In the genomic region with DNA sequence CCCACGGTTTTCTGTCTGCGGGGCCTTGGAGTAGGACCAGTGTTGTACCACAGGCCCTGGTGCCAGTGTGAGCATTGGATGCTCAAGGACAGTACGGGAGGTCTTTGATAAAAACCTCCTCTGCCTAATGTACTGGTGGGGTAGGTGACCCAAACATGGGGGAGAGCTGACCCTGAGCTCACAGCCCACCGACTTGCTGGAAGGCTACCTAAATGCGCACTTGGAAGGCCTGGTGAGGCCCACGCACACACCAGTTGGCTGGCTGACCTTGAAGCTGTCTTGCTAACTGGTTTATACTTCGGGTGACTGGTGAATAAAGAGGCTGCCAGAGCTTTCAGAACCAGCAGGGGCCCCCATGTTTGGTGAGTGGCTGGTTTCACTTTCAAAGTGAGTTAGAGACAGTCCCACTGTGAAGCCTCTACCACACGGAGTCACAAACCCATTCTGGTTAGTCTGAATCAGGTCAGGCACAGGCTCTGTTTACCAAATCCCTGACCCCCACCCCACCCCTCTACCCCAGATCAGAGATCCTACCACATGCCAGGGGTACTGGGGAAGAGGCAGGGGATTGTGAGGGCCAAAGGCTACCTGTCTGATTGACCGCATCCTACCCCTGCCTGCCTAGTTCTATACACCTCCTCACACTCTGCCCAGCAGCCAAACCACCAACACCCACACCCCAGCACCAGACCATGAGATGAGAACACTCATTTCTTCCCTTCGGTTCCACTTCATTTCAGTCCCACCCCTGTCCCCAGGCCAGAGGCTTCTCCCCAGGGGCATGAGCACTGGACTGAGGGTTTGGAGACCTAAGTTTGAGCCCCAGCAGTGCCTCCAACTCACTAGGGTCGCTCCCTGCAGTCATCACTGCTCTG, we compare ENCODE assay signal across 8 cellular contexts. TPM values are rescaled to one million over a fixed set of nuclear protein-coding genes. Genes with fewer than 3 reads are reported as not detected.
DNase-seq lines count a peak whose midpoint lies in the region; ATAC-seq and TF ChIP-seq lines count a peak whose summit lies in the region.

No MANE protein-coding gene starts in this region.

- H3K4me1 Mint-ChIP-seq in activated CD8-positive, alpha-beta T cell treated with anti-CD3 and anti-CD28 coated beads for 36 hours (ENCODE audit: low read depth), result peaks cover 88% of the 10 kb centered on the region
- H3K4me1 Mint-ChIP-seq in natural killer cell treated with Interleukin-12 subunit alpha and Interleukin-12 subunit beta and Interleukin-15 and Interleukin-18, amount 100 ng/mL, for 72 hours (ENCODE audit: low read depth in 2 of 2), result peaks cover 86 to 92% of the 10 kb centered on the region in 2 donors

- peaks cover 1% of the 10 kb centered on the region for H3K36me3 Mint-ChIP-seq in activated CD8-positive, alpha-beta T cell treated with anti-CD3 and anti-CD28 coated beads for 36 hours (ENCODE audit: low read depth)
- H3K36me3 Mint-ChIP-seq in natural killer cell treated with Interleukin-12 subunit alpha and Interleukin-12 subunit beta and Interleukin-15 and Interleukin-18, amount 100 ng/mL, for 72 hours, result no peaks in the 10 kb centered on the region

- POLR2A ChIA-PET in activated CD8-positive, alpha-beta T cell treated with anti-CD3 and anti-CD28 coated beads for 36 hours (lab: Charles Lee), result interaction anchor here (0.6 to 8.1 kb wide), 27 partner anchors 10 to 302 kb away, joined by 3 to 122 read pairs (median 4); a partner anchor contains a TSS

- no peak overlapping the region for H3K27ac ChIP-seq in caudate nucleus (ENCODE audit: low read depth, low read length)

- CTCF ChIA-PET in activated CD8-positive, alpha-beta T cell treated with anti-CD3 and anti-CD28 coated beads for 36 hours (lab: Charles Lee), result interaction anchor here (0.8 to 8.8 kb wide), 19 partner anchors 12 to 120 kb away, joined by 3 to 119 read pairs (median 4); a partner anchor contains a TSS

- intact Hi-C loops in activated CD8-positive, alpha-beta T cell treated with anti-CD3 and anti-CD28 coated beads for 36 hours (cut with micrococcal nuclease), result no loop called here
- intact Hi-C loops in lower leg skin (cut with DNase I; ENCODE audit: low total_unique reads), result no loop called here

- peak overlapping the region; percentile 84 for H3K27ac Mint-ChIP-seq in activated CD8-positive, alpha-beta T cell treated with anti-CD3 and anti-CD28 coated beads for 36 hours
- peak overlapping the region; percentile 87 to 96 for H3K27ac Mint-ChIP-seq in natural killer cell treated with Interleukin-12 subunit alpha and Interleukin-12 subunit beta and Interleukin-15 and Interleukin-18, amount 100 ng/mL, for 72 hours

- no peak for TF ChIP-seq POLR2A in lower leg skin (IDR thresholded peaks at IDR 0.05)

- no peaks in the 10 kb centered on the region for H3K27me3 Mint-ChIP-seq in activated CD8-positive, alpha-beta T cell treated with anti-CD3 and anti-CD28 coated beads for 36 hours
- H3K27me3 Mint-ChIP-seq in natural killer cell treated with Interleukin-12 subunit alpha and Interleukin-12 subunit beta and Interleukin-15 and Interleukin-18, amount 100 ng/mL, for 72 hours, result no peaks in the 10 kb centered on the region

- DNase-seq in activated CD8-positive, alpha-beta T cell treated with anti-CD3 and anti-CD28 coated beads for 36 hours, result peak; percentile 93
- peak; percentile 95 for DNase-seq in natural killer cell treated with Interleukin-12 subunit alpha and Interleukin-12 subunit beta and Interleukin-15 and Interleukin-18, amount 100 ng/mL, for 72 hours (ENCODE audit: low spot score)
- DNase-seq in lower leg skin (ENCODE audit: low spot score in 2 of 2) (no peak), caudate nucleus (lab: John Stamatoyannopoulos, UW) (no peak), NCI-H524 (lab: John Stamatoyannopoulos, UW) (no peak)

- no peak for TF ChIP-seq CTCF in activated CD8-positive, alpha-beta T cell treated with anti-CD3 and anti-CD28 coated beads for 36 hours (IDR thresholded peaks at IDR 0.05)
- no peak for TF ChIP-seq CTCF in lower leg skin (IDR thresholded peaks at IDR 0.05)

- 79 to 86% methylated on average over 11 of the region's 11 CpGs for WGBS in lower leg skin, 2 donors

- H3K4me3 Mint-ChIP-seq in activated CD8-positive, alpha-beta T cell treated with anti-CD3 and anti-CD28 coated beads for 36 hours, result peak overlapping the region; percentile 31
- peak overlapping the region; percentile 77 for H3K4me3 Mint-ChIP-seq in natural killer cell treated with Interleukin-12 subunit alpha and Interleukin-12 subunit beta and Interleukin-15 and Interleukin-18, amount 100 ng/mL, for 72 hours

- ATAC-seq in GM18907 (IDR thresholded peaks at IDR 0.05; ENCODE audit: unreplicated experiment) (peak; percentile 54), HG03066 (IDR thresholded peaks at IDR 0.05; ENCODE audit: low read depth, unreplicated experiment) (peak; percentile 55), HG03025 (IDR thresholded peaks at IDR 0.05; ENCODE audit: low FRiP score, unreplicated experiment) (no peak)
- ATAC-seq in activated CD8-positive, alpha-beta T cell treated with anti-CD3 and anti-CD28 coated beads for 36 hours, result peak; percentile 68
- peak; percentile 81 to 86 for ATAC-seq in natural killer cell treated with Interleukin-12 subunit alpha and Interleukin-12 subunit beta and Interleukin-15 and Interleukin-18, amount 100 ng/mL, for 72 hours

- H3K4me3 ChIP-seq in lower leg skin (ENCODE audit: low read depth, poor library complexity, severe bottlenecking), result no peak overlapping the region

- H3K9me3 Mint-ChIP-seq in activated CD8-positive, alpha-beta T cell treated with anti-CD3 and anti-CD28 coated beads for 36 hours, result peaks cover 5% of the 10 kb centered on the region
- no peaks in the 10 kb centered on the region for H3K9me3 Mint-ChIP-seq in natural killer cell treated with Interleukin-12 subunit alpha and Interleukin-12 subunit beta and Interleukin-15 and Interleukin-18, amount 100 ng/mL, for 72 hours

RNA-seq across cellular contexts. Expression of a gene that starts 12.7 kb away (rescaled TPM):
- total RNA-seq in activated CD8-positive, alpha-beta T cell treated with anti-CD3 and anti-CD28 coated beads for 36 hours, result 100 to 1,000 TPM; 263 to 268 TPM
- 100 to 1,000 TPM; 508 to 635 TPM for total RNA-seq in natural killer cell treated with Interleukin-12 subunit alpha and Interleukin-12 subunit beta and Interleukin-15 and Interleukin-18, amount 100 ng/mL, for 72 hours
- 10 to 100 TPM in 1 of 4 donors, 1 to 10 TPM in 3; 6.1 to 15.9 (median 8.8) TPM for total RNA-seq in lower leg skin

RNA-seq across cellular contexts. Expression of a gene that starts 25.6 kb away (rescaled TPM):
- 1 to 10 TPM; 6.4 TPM for total RNA-seq in activated CD8-positive, alpha-beta T cell treated with anti-CD3 and anti-CD28 coated beads for 36 hours
- total RNA-seq in natural killer cell treated with Interleukin-12 subunit alpha and Interleukin-12 subunit beta and Interleukin-15 and Interleukin-18, amount 100 ng/mL, for 72 hours, result 1 to 10 TPM; 1.3 to 3.9 TPM
- 1 to 10 TPM in 3 of 4 donors, under 1 TPM in 1; 0.81 to 8.9 (median 2.1) TPM for total RNA-seq in lower leg skin

RNA-seq across cellular contexts. Expression of a gene that starts 49.8 kb away (rescaled TPM):
- total RNA-seq in activated CD8-positive, alpha-beta T cell treated with anti-CD3 and anti-CD28 coated beads for 36 hours, result 1 to 10 TPM; 7.9 to 8.5 TPM
- under 1 TPM; 0.11 to 0.29 TPM for total RNA-seq in natural killer cell treated with Interleukin-12 subunit alpha and Interleukin-12 subunit beta and Interleukin-15 and Interleukin-18, amount 100 ng/mL, for 72 hours
- not detected for total RNA-seq in lower leg skin

RNA-seq across cellular contexts. Expression of a gene that starts 52.9 kb away (rescaled TPM):
- 10 to 100 TPM; 11.3 to 12.4 TPM for total RNA-seq in activated CD8-positive, alpha-beta T cell treated with anti-CD3 and anti-CD28 coated beads for 36 hours
- 1 to 10 TPM; 1.8 to 1.9 TPM for total RNA-seq in natural killer cell treated with Interleukin-12 subunit alpha and Interleukin-12 subunit beta and Interleukin-15 and Interleukin-18, amount 100 ng/mL, for 72 hours
- total RNA-seq in lower leg skin, result 1 to 10 TPM in 3 of 4 donors, under 1 TPM in 1; 0.65 to 7.5 (median 2.8) TPM

Comparison
In these comparisons a context has a peak if more than half of its experiments do, and no peak if none do; other contexts are left out.
1. DNase-seq: peak in activated CD8-positive, alpha-beta T cell treated with anti-CD3 and anti-CD28 coated beads for 36 hours (single experiment) and natural killer cell treated with Interleukin-12 subunit alpha and Interleukin-12 subunit beta and Interleukin-15 and Interleukin-18, amount 100 ng/mL, for 72 hours (single experiment); none in lower leg skin (0 of 2), caudate nucleus (0 of 61) and NCI-H524 (0 of 2).
2. RNA of a gene that starts 12.7 kb away (total RNA-seq): 508 to 635 TPM in natural killer cell treated with Interleukin-12 subunit alpha and Interleukin-12 subunit beta and Interleukin-15 and Interleukin-18, amount 100 ng/mL, for 72 hours and 263 to 268 TPM in activated CD8-positive, alpha-beta T cell treated with anti-CD3 and anti-CD28 coated beads for 36 hours; 6.1 to 15.9 TPM in lower leg skin; every median in the first group is over 10 times any median in the second.
3. RNA of a gene that starts 49.8 kb away (total RNA-seq): 7.9 to 8.5 TPM in activated CD8-positive, alpha-beta T cell treated with anti-CD3 and anti-CD28 coated beads for 36 hours; 0.11 to 0.29 TPM in natural killer cell treated with Interleukin-12 subunit alpha and Interleukin-12 subunit beta and Interleukin-15 and Interleukin-18, amount 100 ng/mL, for 72 hours and not detected in lower leg skin; every median in the first group is over 4 times any median in the second.